ENCODE assay signal across 7 cellular contexts in genomic region chr14:72962829-72963312, GRCh38. TPM values are rescaled to one million over a fixed set of nuclear protein-coding genes. Genes with fewer than 3 reads are reported as not detected.
DNase-seq lines count a peak whose midpoint lies in the region; ATAC-seq and TF ChIP-seq lines count a peak whose summit lies in the region.

No MANE protein-coding gene starts in this region.

- H3K36me3 Mint-ChIP-seq in neural progenitor cell = peaks cover 5% of the 10 kb centered on the region

- H3K27me3 Mint-ChIP-seq in neural progenitor cell (ENCODE audit: insufficient read depth, low read depth) = peaks cover 9% of the 10 kb centered on the region

- H3K4me3 Mint-ChIP-seq in neural progenitor cell = no peak overlapping the region

- H3K27ac Mint-ChIP-seq in neural progenitor cell = no peak overlapping the region

- H2AFZ ChIP-seq in neural progenitor cell (replicated peaks) = no peak overlapping the region

- no peaks in the 10 kb centered on the region for H3K27me3 ChIP-seq in neural progenitor cell

- H3K4me3 ChIP-seq in GM12865 (ENCODE audit: low read depth, low read length) = no peak overlapping the region
- no peak overlapping the region for H3K4me3 ChIP-seq in astrocyte of the cerebellum (ENCODE audit: low read depth, low read length)
- H3K4me3 ChIP-seq in neural progenitor cell = no peak overlapping the region

- ATAC-seq in HG02588 (IDR thresholded peaks at IDR 0.05; ENCODE audit: unreplicated experiment) = no peak

- DNase-seq in GM12865 (ENCODE audit: low read depth) (peak; percentile 27), NCI-H1436 treated with DMSO at 0.1 percent for 48 hours (lab: John Stamatoyannopoulos, UW) (peak; percentile 9), astrocyte of the cerebellum (ENCODE audit: low read depth) (peak; percentile 24), neural progenitor cell (ENCODE audit: low spot score) (peak; percentile 44), NCI-H2171 (lab: John Stamatoyannopoulos, UW) (no peak), SHP77 treated with DMSO at 0.1 percent for 48 hours (lab: John Stamatoyannopoulos, UW) (no peak)

- peaks cover 4% of the 10 kb centered on the region for H3K4me1 Mint-ChIP-seq in neural progenitor cell

- no peaks in the 10 kb centered on the region for H3K9me3 ChIP-seq in neural progenitor cell (ENCODE audit: low read depth)

- no peak overlapping the region for H3K9ac ChIP-seq in neural progenitor cell

- H3F3A ChIP-seq in neural progenitor cell (ENCODE audit: low read depth) = no peaks in the 10 kb centered on the region

- H3K36me3 ChIP-seq in neural progenitor cell = no peaks in the 10 kb centered on the region

- no peak overlapping the region for H3K27ac ChIP-seq in neural progenitor cell

- in situ Hi-C loops in astrocyte of the cerebellum (cut with HindIII; ENCODE audit: low sequenced_read_pairs) = no loop called here

- H3K79me2 ChIP-seq in neural progenitor cell (ENCODE audit: low read depth) = no peaks in the 10 kb centered on the region

- H3K4me1 ChIP-seq in neural progenitor cell = no peaks in the 10 kb centered on the region

- H3K4me2 ChIP-seq in neural progenitor cell = no peak overlapping the region

- H4K20me1 ChIP-seq in neural progenitor cell (ENCODE audit: low read depth) = no peaks in the 10 kb centered on the region

- no peaks in the 10 kb centered on the region for H3K9me3 Mint-ChIP-seq in neural progenitor cell

- TF ChIP-seq CTCF in GM12865 (IDR thresholded peaks at IDR 0.05; ENCODE audit: insufficient read depth, low read depth, low read length, missing control alignments) (no peak), astrocyte of the cerebellum (IDR thresholded peaks at IDR 0.05; ENCODE audit: low read depth, low read length, missing control alignments) (no peak), neural progenitor cell (IDR thresholded peaks at IDR 0.05) (no peak)

RNA-seq across cellular contexts. Expression of gene DCAF4, which starts 36.6 kb away (rescaled TPM):
- 3.7 and 7.2 TPM in 2 replicates for total RNA-seq in neural progenitor cell (ENCODE audit: low replicate concordance)

Comparison
In these comparisons a context has a peak if more than half of its experiments do, and no peak if none do; other contexts are left out.
1. DNase-seq: peak in GM12865 (single experiment), NCI-H1436 treated with DMSO at 0.1 percent for 48 hours (single experiment), astrocyte of the cerebellum (single experiment) and neural progenitor cell (single experiment); none in NCI-H2171 (single experiment) and SHP77 treated with DMSO at 0.1 percent for 48 hours (single experiment).